6 cellular contexts compared by ENCODE assay signal in the genomic region with DNA sequence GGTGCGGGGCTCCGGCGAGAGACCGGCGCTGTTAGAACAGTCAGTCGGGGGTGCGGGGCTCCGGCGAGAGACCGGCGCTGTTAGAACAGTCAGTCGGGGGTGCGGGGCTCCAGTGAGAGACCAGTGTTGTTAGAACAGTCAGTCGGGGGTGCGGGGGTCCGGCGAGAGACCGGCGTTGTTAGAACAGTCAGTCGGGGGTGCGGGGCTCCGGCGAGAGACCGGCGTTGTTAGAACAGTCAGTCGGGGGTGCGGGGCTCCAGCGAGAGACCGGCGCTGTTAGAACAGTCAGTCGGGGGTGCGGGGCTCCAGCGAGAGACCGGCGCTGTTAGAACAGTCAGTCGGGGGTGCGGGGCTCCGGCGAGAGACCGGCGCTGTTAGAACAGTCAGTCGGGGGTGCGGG.
DNase-seq lines count a peak whose midpoint lies in the region; ATAC-seq and TF ChIP-seq lines count a peak whose summit lies in the region.
"Not testable (repeated sequence)": the region's sequence is repeated elsewhere in the genome, so short reads cannot be mapped to it uniquely, and the experiment has no call there.

No MANE protein-coding gene starts in this region.

- POLR2A ChIA-PET in AG04450 (lab: Yijun Ruan, JAX); RWPE1 (lab: Yijun Ruan, JAX; ENCODE audit: low non-redundant PET): not testable (repeated sequence)

- H3K27ac Mint-ChIP-seq in HFFc6, result peak overlapping the region; percentile 95
- not testable (repeated sequence) for H3K27ac Mint-ChIP-seq in central memory CD8-positive, alpha-beta T cell (ENCODE audit: low read depth)

- not testable (repeated sequence) for H3K4me2 ChIP-seq in osteoblast (ENCODE audit: insufficient read depth, low read length)

- not testable (repeated sequence) for H3K27me3 ChIP-seq in AG04450 (ENCODE audit: control insufficient read depth, insufficient read depth, low read length); osteoblast (ENCODE audit: insufficient read depth, low read length)

- DNase-seq in AG04450 (ENCODE audit: low read depth, low spot score); HFFc6; RWPE1 (ENCODE audit: low spot score); central memory CD8-positive, alpha-beta T cell (ENCODE audit: low spot score in 2 of 2); fibroblast of mammary gland (ENCODE audit: low read depth); osteoblast (ENCODE audit: insufficient read length, low spot score, missing footprints): not testable (repeated sequence)

- TF ChIP-seq CTCF in AG04450 (IDR thresholded peaks at IDR 0.05; ENCODE audit: low read depth, low read length); HFFc6 (IDR thresholded peaks at IDR 0.05); RWPE1 (conservative IDR thresholded peaks at IDR 0.05; ENCODE audit: low read depth); fibroblast of mammary gland (conservative IDR thresholded peaks at IDR 0.05; ENCODE audit: control insufficient read depth, insufficient read depth, low read depth, low read length); osteoblast (IDR thresholded peaks at IDR 0.05; ENCODE audit: extremely low read depth, low read depth, low read length): not testable (repeated sequence)

- not testable (repeated sequence) for H2AFZ ChIP-seq in osteoblast (ENCODE audit: low read length)

- not testable (repeated sequence) for H3K9me3 ChIP-seq in AG04450 (ENCODE audit: control insufficient read depth, insufficient read depth, low read length); osteoblast (ENCODE audit: low read depth, low read length)

- peaks cover 11% of the 10 kb centered on the region for H3K4me1 ChIP-seq in osteoblast (ENCODE audit: insufficient read depth, low read length)

- H3K27ac ChIP-seq in AG04450 (ENCODE audit: low read depth, low read length) (peak overlapping the region; percentile 68), RWPE1 (peak overlapping the region; percentile 89; the same call in 1 of the 2 replicates), osteoblast (ENCODE audit: low read depth, low read length) (peak overlapping the region; percentile 79)

- H3K4me3 ChIP-seq in AG04450 (ENCODE audit: low read depth, low read length); osteoblast (ENCODE audit: insufficient read depth, low read length): not testable (repeated sequence)
- H3K4me3 ChIP-seq in fibroblast of mammary gland (ENCODE audit: control insufficient read depth, low read depth, low read length), result peak overlapping the region; percentile 52

- peaks cover 38% of the 10 kb centered on the region for H3K36me3 Mint-ChIP-seq in HFFc6 (ENCODE audit: low read depth)
- H3K36me3 Mint-ChIP-seq in central memory CD8-positive, alpha-beta T cell (ENCODE audit: insufficient read depth), result not testable (repeated sequence)

- H3K36me3 ChIP-seq in osteoblast (ENCODE audit: insufficient read depth, low read length), result peaks cover 37% of the 10 kb centered on the region

- H3K4me3 Mint-ChIP-seq in HFFc6, result peak overlapping the region; percentile 85
- H3K4me3 Mint-ChIP-seq in central memory CD8-positive, alpha-beta T cell, result peak overlapping the region; percentile 75

- H3K4me1 Mint-ChIP-seq in HFFc6 (ENCODE audit: low read depth), result peaks cover 31% of the 10 kb centered on the region
- H3K4me1 Mint-ChIP-seq in central memory CD8-positive, alpha-beta T cell, result peaks cover 21% of the 10 kb centered on the region

- ATAC-seq in central memory CD8-positive, alpha-beta T cell (replicated peaks; ENCODE audit: extremely low read depth, poor library complexity, severe bottlenecking), result not testable (repeated sequence)

- not testable (repeated sequence) for H3K79me2 ChIP-seq in osteoblast (ENCODE audit: insufficient read depth, low read length)

- H3K27me3 Mint-ChIP-seq in HFFc6 (ENCODE audit: insufficient read depth), result peaks cover 11% of the 10 kb centered on the region
- not testable (repeated sequence) for H3K27me3 Mint-ChIP-seq in central memory CD8-positive, alpha-beta T cell

- not testable (repeated sequence) for H3K9me3 Mint-ChIP-seq in HFFc6; central memory CD8-positive, alpha-beta T cell

- not testable (repeated sequence) for H4K20me1 ChIP-seq in osteoblast (ENCODE audit: insufficient read depth, low read length)

- CTCF ChIA-PET in AG04450 (lab: Charles Lee); RWPE1 (lab: Yijun Ruan, JAX): not testable (repeated sequence)
